37 cellular contexts compared by ENCODE assay signal in the genomic region with DNA sequence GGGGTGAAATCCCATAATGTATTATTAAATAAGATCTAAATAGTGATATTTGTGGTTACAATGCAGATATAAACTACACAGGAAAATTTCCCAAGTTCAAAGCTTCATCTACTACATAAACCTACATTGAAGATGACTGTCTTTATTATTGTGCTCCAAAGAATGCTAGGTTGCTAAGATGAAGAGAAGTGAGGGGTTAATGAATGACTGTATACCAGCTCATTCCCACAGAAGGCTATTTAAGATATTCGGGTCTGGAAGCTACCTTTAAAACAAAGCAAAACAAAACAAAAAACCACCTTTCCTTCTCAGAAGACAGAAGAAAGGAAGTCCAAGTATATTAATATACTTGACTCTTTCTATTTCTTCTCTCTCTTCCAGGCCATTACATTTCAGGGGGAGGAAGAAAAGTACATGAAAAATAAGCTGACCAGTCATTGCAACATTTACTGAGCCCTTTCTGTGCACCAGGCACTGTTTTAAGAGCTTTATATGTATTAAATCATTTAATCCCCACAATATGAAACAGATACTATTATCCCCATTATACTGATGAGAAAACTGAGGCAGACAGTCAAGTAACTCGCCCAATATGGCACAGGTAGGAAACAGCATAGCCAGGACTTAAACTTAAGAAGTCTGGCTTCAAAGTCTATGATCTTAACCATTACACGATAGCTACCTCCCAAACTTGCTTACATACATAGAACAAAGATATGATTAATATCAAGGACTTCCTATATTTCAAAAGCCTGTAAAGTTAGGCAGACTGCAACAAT. TPM values are rescaled to one million over a fixed set of nuclear protein-coding genes. Genes with fewer than 3 reads are reported as not detected.
DNase-seq lines count a peak whose midpoint lies in the region; ATAC-seq, FAIRE-seq and TF ChIP-seq lines count a peak whose summit lies in the region.
"Had no signal": no experiment of that assay in that cellular context is flagged by ENCODE, and none has a peak within 500 bp of the region (broad histone marks: within the 10 kb centered on the region; RNA-seq: fewer than 3 reads in every experiment).

No MANE protein-coding gene starts in this region.

- in situ Hi-C loops in HepG2 (cut with HindIII; ENCODE audit: extremely low pct_ligation_motif_present, low pct_unique_long_range_greater_than_20kb) = no loop called here

- no peaks in the 10 kb centered on the region for H3K4me1 ChIP-seq in HepG2 (ENCODE audit: insufficient read depth, low read length)
- H3K4me1 ChIP-seq in right lobe of liver = peaks cover 0 to 22% (median 0%) of the 10 kb centered on the region in 4 donors
- peaks cover 61% of the 10 kb centered on the region for H3K4me1 ChIP-seq in OCI-LY7 (ENCODE audit: insufficient read depth, low read length, poor library complexity, severe bottlenecking)
- H3K4me1 ChIP-seq: foreskin keratinocyte, lower lobe of right lung, pancreas, vagina had no signal

- H3K4me2 ChIP-seq in HepG2 (ENCODE audit: low read depth, low read length) = no peak overlapping the region
- H3K4me2 ChIP-seq in OCI-LY7 (ENCODE audit: low read length) = peak overlapping the region; percentile 72
- H3K4me2 ChIP-seq: smooth muscle cell had no signal

- WGBS in HepG2 (ENCODE audit: low lambda C conversion rate) = 97% methylated on average over 3 of the region's 3 CpGs
- WGBS in right lobe of liver (ENCODE audit: insufficient coverage, low coverage, low lambda C conversion rate, missing lambda C conversion rate) = 77% methylated on average over 3 of the region's 3 CpGs

- BruUV-seq in HepG2 (replicated peaks; lab: Mats Ljungman, UMichigan) (no TSS peak), OCI-LY7 (replicated peaks; lab: Mats Ljungman, UMichigan) (no TSS peak)

- POLR2A ChIA-PET in HepG2 (lab: Yijun Ruan, JAX) (no interaction called here), OCI-LY7 (lab: Charles Lee) (interaction anchor here (0.6 to 2.8 kb wide), 27 partner anchors 9 to 380 kb away, joined by 3 to 25 read pairs (median 4); partner anchors contain the start of gene TNPO3)

- TF ChIP-seq RAD21 in HepG2 (CRISPR knock-in tag; IDR thresholded peaks at IDR 0.05) = no peak

- TF ChIP-seq CTCF in HepG2 (CRISPR knock-in tag; IDR thresholded peaks at IDR 0.05) (no peak), right lobe of liver (IDR thresholded peaks at IDR 0.05) (no peak), OCI-LY7 (conservative IDR thresholded peaks at IDR 0.05; ENCODE audit: low read length) (no peak), epithelial cell of proximal tubule (conservative IDR thresholded peaks at IDR 0.05; ENCODE audit: low read depth, low read length) (no peak)

- no peaks in the 10 kb centered on the region for H3K9me2 ChIP-seq in OCI-LY7 (ENCODE audit: insufficient read depth, low read length)

- intact Hi-C loops in HepG2 (cut with micrococcal nuclease; ENCODE audit: unreplicated experiment) = no loop called here
- intact Hi-C loops in right lobe of liver (cut with DNase I) = no loop called here
- intact Hi-C loops in OCI-LY7 (cut with micrococcal nuclease; ENCODE audit: unreplicated experiment) = loop anchor here (5.0 kb wide), 2 partner anchors 85 to 130 kb away; no protein-coding TSS in a partner anchor
- intact Hi-C loops in left colon (cut with DNase I, micrococcal nuclease) = no loop called here

- ATAC-seq in HepG2 = no peak
- no peak for ATAC-seq in right lobe of liver
- ATAC-seq in left colon = no peak
- ATAC-seq: CD8-positive, alpha-beta T cell; foreskin keratinocyte; heart left ventricle; lower lobe of right lung; natural killer cell; pancreas; stimulated activated naive CD8-positive, alpha-beta T cell treated with anti-CD3 and anti-CD28 coated beads, Interleukin-15, amount 100 ng/mL, for 72 hours had no signal

- H3K79me2 ChIP-seq in HepG2 (ENCODE audit: insufficient read depth, low read length) = no peaks in the 10 kb centered on the region
- peaks cover 50% of the 10 kb centered on the region for H3K79me2 ChIP-seq in OCI-LY7 (ENCODE audit: insufficient read depth, low read depth, low read length)

- H3K27me3 ChIP-seq in HepG2 (ENCODE audit: control insufficient read depth in 1 of 2, insufficient read depth in 2 of 2, low read length in 2 of 2) = no peaks in the 10 kb centered on the region
- H3K27me3 ChIP-seq in right lobe of liver = no peaks in the 10 kb centered on the region
- H3K27me3 ChIP-seq: esophagus squamous epithelium, foreskin keratinocyte, heart left ventricle, MG63, pancreas, vagina had no signal

- H3K36me3 ChIP-seq in HepG2 (replicated peaks in 1 of 2; ENCODE audit: control insufficient read depth in 1 of 2, insufficient read depth in 2 of 2, low read length in 2 of 2) (peaks cover 8 to 67% of the 10 kb centered on the region in 2 experiments), right lobe of liver (peaks cover 0 to 23% (median 2%) of the 10 kb centered on the region in 4 donors), OCI-LY7 (ENCODE audit: insufficient read depth, low read length) (peaks cover 84% of the 10 kb centered on the region)
- H3K36me3 ChIP-seq: pancreas had no signal

- H4K20me1 ChIP-seq in HepG2 (ENCODE audit: insufficient read depth, low read length) (no peaks in the 10 kb centered on the region), OCI-LY7 (ENCODE audit: insufficient read depth, low read length) (no peaks in the 10 kb centered on the region)

- DNase-seq in HepG2 (ENCODE audit: low spot score) (no peak), right lobe of liver (no peak), OCI-LY7 (ENCODE audit: low spot score) (no peak), epithelial cell of proximal tubule (ENCODE audit: low read depth) (peak; percentile 59), renal cortical epithelial cell (ENCODE audit: low read depth) (peak; percentile 89), left colon (no peak), erythroblast (lab: John Stamatoyannopoulos, UW) (no peak), activated gamma-delta T cell treated with Interleukin-2 at 50 U/mL for 16 hours (no peak)
- DNase-seq: activated CD4-positive, alpha-beta T cell treated with anti-CD3 and anti-CD28 coated beads, Interleukin-2, amount 50 U/mL, for 1 hour; activated CD4-positive, CD25-positive, alpha-beta regulatory T cell; activated effector memory CD4-positive, alpha-beta T cell treated with anti-CD3 and anti-CD28 coated beads, Interleukin-2, amount 50 U/mL, for 16 hours; activated T-cell treated with anti-CD3 and anti-CD28 coated beads, Interleukin-2, amount 50 U/mL, for 24 hours; AML-193; CD8-positive, alpha-beta T cell; central memory CD4-positive, alpha-beta T cell; DMS 273 treated with DMSO at 0.1 percent for 48 hours; endodermal cell; esophagus squamous epithelium; heart left ventricle; KBM-7; kidney; lower lobe of right lung; MG63; natural killer cell; NCI-H1105 treated with DMSO at 0.1 percent for 48 hours; NCI-H187 treated with DMSO at 0.1 percent for 48 hours; NCI-H2171; NCI-H510A treated with DMSO at 0.1 percent for 48 hours; pancreas; retina; stimulated activated naive CD8-positive, alpha-beta T cell treated with anti-CD3 and anti-CD28 coated beads, Interleukin-15, amount 100 ng/mL, for 72 hours; T-helper 1 cell had no signal

- no peak for TF ChIP-seq EP300 in HepG2 (IDR thresholded peaks at IDR 0.05; ENCODE audit: low read depth in 2 of 2, low read length in 2 of 2)
- TF ChIP-seq EP300 in HepG2 (CRISPR knock-in tag; IDR thresholded peaks at IDR 0.05; ENCODE audit: borderline replicate concordance) = no peak

- TF ChIP-seq POLR2A in HepG2 (IDR thresholded peaks at IDR 0.05; ENCODE audit: insufficient read depth in 1 of 2, low read depth in 2 of 2, low read length in 2 of 2) (no peak), right lobe of liver (IDR thresholded peaks at IDR 0.05) (no peak), erythroblast (IDR thresholded peaks at IDR 0.05; ENCODE audit: low read length) (no peak)

- CTCF ChIA-PET in HepG2 (lab: Yijun Ruan, JAX; ENCODE audit: low intra/inter-chr PET ratio, low total read pairs) = no interaction called here
- CTCF ChIA-PET in OCI-LY7 (lab: Charles Lee; ENCODE audit: unreplicated experiment) = interaction anchor here (0.6 kb wide), 1 partner anchor 10 kb away, joined by 3 read pairs; no protein-coding TSS in a partner anchor

- no peak for FAIRE-seq in HepG2 (lab: Jason Lieb, UNC)
- FAIRE-seq: kidney, pancreas had no signal

- H3K9ac ChIP-seq in HepG2 (ENCODE audit: insufficient read depth, low read depth, low read length) = no peak overlapping the region

- H2AFZ ChIP-seq in HepG2 (ENCODE audit: low read length) (no peak overlapping the region), OCI-LY7 (ENCODE audit: low read length) (no peak overlapping the region)

- H3K9me3 ChIP-seq in HepG2 (ENCODE audit: low read length) (no peaks in the 10 kb centered on the region), right lobe of liver (no peaks in the 10 kb centered on the region), OCI-LY7 (ENCODE audit: low read length) (no peaks in the 10 kb centered on the region)
- H3K9me3 ChIP-seq: esophagus squamous epithelium, heart left ventricle, lower lobe of right lung, MG63, mucosa of descending colon, pancreas, vagina had no signal

- no peak overlapping the region for H3K27ac ChIP-seq in HepG2 (ENCODE audit: extremely low read length, insufficient read depth, low read length)
- no peak overlapping the region for H3K27ac ChIP-seq in right lobe of liver
- peak overlapping the region; percentile 95 for H3K27ac ChIP-seq in OCI-LY7 (ENCODE audit: low read depth, low read length, poor library complexity, severe bottlenecking)
- H3K27ac ChIP-seq: esophagus squamous epithelium, foreskin keratinocyte, heart left ventricle, lower lobe of right lung, pancreas, SK-N-MC, vagina had no signal

- H3K4me3 ChIP-seq in HepG2 (replicated peaks in 1 of 3; ENCODE audit: insufficient read depth in 1 of 3, low read depth in 2 of 3, low read length in 3 of 3) = no peak overlapping the region
- no peak overlapping the region for H3K4me3 ChIP-seq in right lobe of liver
- H3K4me3 ChIP-seq in OCI-LY7 (ENCODE audit: low read depth, low read length, poor library complexity, severe bottlenecking) = no peak overlapping the region
- no peak overlapping the region for H3K4me3 ChIP-seq in epithelial cell of proximal tubule (ENCODE audit: low read depth, low read length)
- H3K4me3 ChIP-seq: esophagus squamous epithelium, heart left ventricle, lower lobe of right lung, MG63, mucosa of descending colon, pancreas, SK-N-MC, smooth muscle cell, vagina had no signal

RNA-seq across cellular contexts. Expression of gene TNPO3, which starts 48.1 kb away (rescaled TPM):
- total RNA-seq in HepG2 (2016; rRNA removed; fragmentation: Illumina TruSeq; extraction: Trizol) = 44.6 and 61.5 TPM in 2 replicates
- 14.8 and 16.2 TPM in 2 replicates for total RNA-seq in HepG2 (2016; cell fraction: cytosol; rRNA removed; fragmentation: Illumina TruSeq; extraction: Trizol; ENCODE audit: low read depth)
- 44.0 and 55.4 TPM in 2 replicates for total RNA-seq in HepG2 (2016; cell fraction: insoluble cytoplasmic fraction; rRNA removed; fragmentation: Illumina TruSeq; extraction: Trizol)
- 20.9 and 21.8 TPM in 2 replicates for total RNA-seq in HepG2 (2016; cell fraction: membrane; rRNA removed; fragmentation: Illumina TruSeq; extraction: Trizol)
- 29.8 and 32.3 TPM in 2 replicates for total RNA-seq in HepG2 (2016; cell fraction: nucleus; rRNA removed; fragmentation: Illumina TruSeq; extraction: Trizol)
- 22.1 and 23.8 TPM in 2 replicates for polyA plus RNA-seq in HepG2 (2011; rRNA removed)
- polyA plus RNA-seq in HepG2 (2011; cell fraction: cytosol; rRNA removed) = 18.9 and 23.0 TPM in 2 replicates
- 28.9 and 32.0 TPM in 2 replicates for polyA plus RNA-seq in HepG2 (2011; cell fraction: nucleus; rRNA removed)
- 24.4 and 25.7 TPM in 2 replicates for polyA plus RNA-seq in HepG2 (2012)
- 2.0 and 2.3 TPM in 2 replicates for polyA plus RNA-seq in HepG2 (2016; cell fraction: cytosol; fragmentation: Illumina TruSeq; extraction: Trizol; ENCODE audit: low read depth)
- polyA plus RNA-seq in HepG2 (2016; cell fraction: insoluble cytoplasmic fraction; fragmentation: Illumina TruSeq; extraction: Trizol; ENCODE audit: low read depth) = 38.1 and 39.8 TPM in 2 replicates
- polyA plus RNA-seq in HepG2 (2016; cell fraction: membrane; fragmentation: Illumina TruSeq; extraction: Trizol; ENCODE audit: low read depth) = 6.9 and 8.1 TPM in 2 replicates
- 26.3 and 27.2 TPM in 2 replicates for polyA plus RNA-seq in HepG2 (2016; cell fraction: nucleus; fragmentation: Illumina TruSeq; extraction: Trizol; ENCODE audit: insufficient read depth, low read depth)
- polyA minus RNA-seq in HepG2 (2011; rRNA and poly(A)+ RNA removed; ENCODE audit: low replicate concordance) = 49.1 and 105 TPM in 2 replicates
- 24.7 and 27.5 TPM in 2 replicates for polyA minus RNA-seq in HepG2 (2011; cell fraction: cytosol; rRNA and poly(A)+ RNA removed)
- 42.5 and 58.9 TPM in 2 replicates for polyA minus RNA-seq in HepG2 (2011; cell fraction: nucleus; rRNA and poly(A)+ RNA removed)
- total RNA-seq in right lobe of liver = 10 to 100 TPM; 15.2 to 30.2 (median 22.2) TPM
- total RNA-seq in OCI-LY7 (2014; rRNA removed; shearing (Covaris generic)) = 51.4 and 55.1 TPM in 2 replicates
- 70.6 and 71.7 TPM in 2 replicates for total RNA-seq in OCI-LY7 (2022)
- total RNA-seq in epithelial cell of proximal tubule = 52.5 and 53.2 TPM in 2 replicates
- 74.5 and 103 TPM in 2 replicates for total RNA-seq in renal cortical epithelial cell
- 10 to 100 TPM; 35.2 to 36.4 TPM for total RNA-seq in left colon

Comparison
In these comparisons a context has a peak if more than half of its experiments do, and no peak if none do; other contexts are left out.
1. DNase-seq: peak in epithelial cell of proximal tubule (single experiment) and renal cortical epithelial cell (single experiment); none in HepG2 (single experiment), right lobe of liver (0 of 3), OCI-LY7 (single experiment), left colon (0 of 2), erythroblast (0 of 2) and activated gamma-delta T cell treated with Interleukin-2 at 50 U/mL for 16 hours (single experiment).